In genomic region chr4:166363198-166363597, GRCh38 we compare ENCODE assay signal across 20 cellular contexts.
DNase-seq lines count a peak whose midpoint lies in the region; ATAC-seq, FAIRE-seq and TF ChIP-seq lines count a peak whose summit lies in the region.
"Had no signal": no experiment of that assay in that cellular context is flagged by ENCODE, and none has a peak within 500 bp of the region (broad histone marks: within the 10 kb centered on the region; RNA-seq: fewer than 3 reads in every experiment).

No MANE protein-coding gene starts in this region.

- TF ChIP-seq EP300 in HepG2 (IDR thresholded peaks at IDR 0.05; ENCODE audit: low read depth in 2 of 2, low read length in 2 of 2) = no peak
- TF ChIP-seq EP300 in HepG2 (CRISPR knock-in tag; IDR thresholded peaks at IDR 0.05; ENCODE audit: borderline replicate concordance) = no peak

- H3K4me3 Mint-ChIP-seq in stimulated activated naive B cell treated with anti-CD40 and anti-IgM and Interleukin-4, amounts not matched to agents 10 μg/mL and 1 μg/mL and 100 μg/mL, for 72 hours = no peak overlapping the region
- H3K4me3 Mint-ChIP-seq: CD4-positive, CD25-positive, alpha-beta regulatory T cell; T-helper 17 cell had no signal

- H3K27me3 ChIP-seq in small intestine (ENCODE audit: control insufficient read depth in 2 of 2, insufficient read depth in 2 of 2, low read length in 2 of 2) (no peaks in the 10 kb centered on the region), HepG2 (ENCODE audit: control insufficient read depth in 1 of 2, insufficient read depth in 2 of 2, low read length in 2 of 2) (no peaks in the 10 kb centered on the region)

- intact Hi-C loops in HepG2 (cut with micrococcal nuclease; ENCODE audit: unreplicated experiment) = no loop called here

- no peak for TF ChIP-seq CTCF in HepG2 (CRISPR knock-in tag; IDR thresholded peaks at IDR 0.05)

- no peak for TF ChIP-seq POLR2A in HepG2 (IDR thresholded peaks at IDR 0.05; ENCODE audit: insufficient read depth in 1 of 2, low read depth in 2 of 2, low read length in 2 of 2)

- no peak overlapping the region for H2AFZ ChIP-seq in HepG2 (ENCODE audit: low read length)

- H4K20me1 ChIP-seq in HepG2 (ENCODE audit: insufficient read depth, low read length) = no peaks in the 10 kb centered on the region

- H3K4me1 Mint-ChIP-seq in stimulated activated naive B cell treated with anti-CD40 and anti-IgM and Interleukin-4, amounts not matched to agents 10 μg/mL and 1 μg/mL and 100 μg/mL, for 72 hours = no peaks in the 10 kb centered on the region
- H3K4me1 Mint-ChIP-seq: CD4-positive, CD25-positive, alpha-beta regulatory T cell; T-helper 17 cell had no signal

- BruUV-seq in HepG2 (replicated peaks; lab: Mats Ljungman, UMichigan) = no TSS peak

- 62 to 69% (median 64%) methylated on average over 2 of the region's 2 CpGs for WGBS in small intestine, 3 donors
- WGBS in HepG2 (ENCODE audit: low lambda C conversion rate) = 13% methylated on average over 2 of the region's 2 CpGs

- H3K4me3 ChIP-seq in small intestine (ENCODE audit: low read depth in 1 of 2, low read length in 2 of 2) (no peak overlapping the region), HepG2 (replicated peaks in 1 of 3; ENCODE audit: insufficient read depth in 1 of 3, low read depth in 2 of 3, low read length in 3 of 3) (no peak overlapping the region)

- no peak for TF ChIP-seq RAD21 in HepG2 (CRISPR knock-in tag; IDR thresholded peaks at IDR 0.05)

- no peak overlapping the region for H3K27ac ChIP-seq in small intestine (ENCODE audit: low read depth in 1 of 2, low read length in 1 of 2)
- no peak overlapping the region for H3K27ac ChIP-seq in HepG2 (ENCODE audit: extremely low read length, insufficient read depth, low read length)
- H3K27ac ChIP-seq: RWPE1 had no signal

- CTCF ChIA-PET in HepG2 (lab: Yijun Ruan, JAX; ENCODE audit: low intra/inter-chr PET ratio, low total read pairs) = no interaction called here

- no peak for DNase-seq in small intestine
- DNase-seq in HepG2 (ENCODE audit: low spot score) = no peak
- DNase-seq in stimulated activated naive B cell treated with anti-CD40 and anti-IgM and Interleukin-4, amounts not matched to agents 10 μg/mL and 1 μg/mL and 100 μg/mL, for 72 hours = no peak
- DNase-seq: ACHN; AML-193; CD4-positive, CD25-positive, alpha-beta regulatory T cell; DMS79; H7; MV-4-11; NCI-H1436 treated with DMSO at 0.1 percent for 48 hours; NCI-H2081; NCI-H748 treated with DMSO at 0.1 percent for 48 hours; PC-3; T-helper 17 cell had no signal

- peak; percentile 49 for FAIRE-seq in small intestine (lab: Jason Lieb, UNC)
- no peak for FAIRE-seq in HepG2 (lab: Jason Lieb, UNC)
- FAIRE-seq: GM18507 had no signal

- POLR2A ChIA-PET in HepG2 (lab: Yijun Ruan, JAX) = no interaction called here

- H3K36me3 ChIP-seq in small intestine (ENCODE audit: control insufficient read depth in 2 of 2, insufficient read depth in 2 of 2, low read length in 2 of 2) (no peaks in the 10 kb centered on the region), HepG2 (replicated peaks in 1 of 2; ENCODE audit: control insufficient read depth in 1 of 2, insufficient read depth in 2 of 2, low read length in 2 of 2) (no peaks in the 10 kb centered on the region)

- no peaks in the 10 kb centered on the region for H3K36me3 Mint-ChIP-seq in stimulated activated naive B cell treated with anti-CD40 and anti-IgM and Interleukin-4, amounts not matched to agents 10 μg/mL and 1 μg/mL and 100 μg/mL, for 72 hours
- H3K36me3 Mint-ChIP-seq: CD4-positive, CD25-positive, alpha-beta regulatory T cell had no signal

- no peaks in the 10 kb centered on the region for H3K9me3 ChIP-seq in small intestine (ENCODE audit: control insufficient read depth, low read depth)
- 0 out of 2 replicates have a peak, but pooled peaks cover 2% of the 10 kb centered on the region for H3K9me3 ChIP-seq in HepG2 (ENCODE audit: low read length)

- no peaks in the 10 kb centered on the region for H3K27me3 Mint-ChIP-seq in stimulated activated naive B cell treated with anti-CD40 and anti-IgM and Interleukin-4, amounts not matched to agents 10 μg/mL and 1 μg/mL and 100 μg/mL, for 72 hours
- H3K27me3 Mint-ChIP-seq: CD4-positive, CD25-positive, alpha-beta regulatory T cell; T-helper 17 cell had no signal

- no peaks in the 10 kb centered on the region for H3K79me2 ChIP-seq in HepG2 (ENCODE audit: insufficient read depth, low read length)

- no peak overlapping the region for H3K9ac ChIP-seq in HepG2 (ENCODE audit: insufficient read depth, low read depth, low read length)

- H3K27ac Mint-ChIP-seq in stimulated activated naive B cell treated with anti-CD40 and anti-IgM and Interleukin-4, amounts not matched to agents 10 μg/mL and 1 μg/mL and 100 μg/mL, for 72 hours = no peak overlapping the region
- H3K27ac Mint-ChIP-seq: CD4-positive, CD25-positive, alpha-beta regulatory T cell; T-helper 17 cell had no signal

- in situ Hi-C loops in HepG2 (cut with HindIII; ENCODE audit: extremely low pct_ligation_motif_present, low pct_unique_long_range_greater_than_20kb) = no loop called here

- ATAC-seq in GM18867 (IDR thresholded peaks at IDR 0.05; ENCODE audit: unreplicated experiment) (peak; percentile 83), GM21786 (IDR thresholded peaks at IDR 0.05; ENCODE audit: unreplicated experiment) (peak; percentile 80), HG03432 (IDR thresholded peaks at IDR 0.05; ENCODE audit: unreplicated experiment) (peak; percentile 86), HepG2 (no peak), GM19455 (IDR thresholded peaks at IDR 0.05; ENCODE audit: unreplicated experiment) (no peak)
- no peak for ATAC-seq in stimulated activated naive B cell treated with anti-CD40 and anti-IgM and Interleukin-4, amounts not matched to agents 10 μg/mL and 1 μg/mL and 100 μg/mL, for 72 hours (replicated peaks)
- ATAC-seq: PC-3, T-helper 17 cell had no signal

- H3K4me2 ChIP-seq in HepG2 (ENCODE audit: low read depth, low read length) = no peak overlapping the region

- H3K4me1 ChIP-seq in small intestine (ENCODE audit: control insufficient read depth in 2 of 2, insufficient read depth in 1 of 2, low read depth in 1 of 2, low read length in 1 of 2) = no peaks in the 10 kb centered on the region
- H3K4me1 ChIP-seq in HepG2 (ENCODE audit: insufficient read depth, low read length) = no peaks in the 10 kb centered on the region

- H3K9me3 Mint-ChIP-seq in stimulated activated naive B cell treated with anti-CD40 and anti-IgM and Interleukin-4, amounts not matched to agents 10 μg/mL and 1 μg/mL and 100 μg/mL, for 72 hours = peaks cover 4 to 7% of the 10 kb centered on the region in 2 donors

TF ChIP-seq in HepG2, 621 proteins besides CTCF, POLR2A, EP300 and RAD21:
- TF ChIP-seq ATF7 (IDR thresholded peaks at IDR 0.05) (no peak), ATF7 (CRISPR knock-in tag; IDR thresholded peaks at IDR 0.05) (no peak), HMGXB3 (CRISPR knock-in tag; IDR thresholded peaks at IDR 0.05; ENCODE audit: borderline replicate concordance) (no peak), ZNF432 (CRISPR knock-in tag; IDR thresholded peaks at IDR 0.05; ENCODE audit: borderline replicate concordance) (no peak)

Comparison
In these comparisons a context has a peak if more than half of its experiments do, and no peak if none do; other contexts are left out.
1. ATAC-seq: peak in GM18867 (single experiment), GM21786 (single experiment) and HG03432 (single experiment); none in HepG2 (single experiment), GM19455 (single experiment) and stimulated activated naive B cell treated with anti-CD40 and anti-IgM and Interleukin-4, amounts not matched to agents 10 μg/mL and 1 μg/mL and 100 μg/mL, for 72 hours (0 of 2).